ENCODE assay signal across 28 cellular contexts in the genomic region with DNA sequence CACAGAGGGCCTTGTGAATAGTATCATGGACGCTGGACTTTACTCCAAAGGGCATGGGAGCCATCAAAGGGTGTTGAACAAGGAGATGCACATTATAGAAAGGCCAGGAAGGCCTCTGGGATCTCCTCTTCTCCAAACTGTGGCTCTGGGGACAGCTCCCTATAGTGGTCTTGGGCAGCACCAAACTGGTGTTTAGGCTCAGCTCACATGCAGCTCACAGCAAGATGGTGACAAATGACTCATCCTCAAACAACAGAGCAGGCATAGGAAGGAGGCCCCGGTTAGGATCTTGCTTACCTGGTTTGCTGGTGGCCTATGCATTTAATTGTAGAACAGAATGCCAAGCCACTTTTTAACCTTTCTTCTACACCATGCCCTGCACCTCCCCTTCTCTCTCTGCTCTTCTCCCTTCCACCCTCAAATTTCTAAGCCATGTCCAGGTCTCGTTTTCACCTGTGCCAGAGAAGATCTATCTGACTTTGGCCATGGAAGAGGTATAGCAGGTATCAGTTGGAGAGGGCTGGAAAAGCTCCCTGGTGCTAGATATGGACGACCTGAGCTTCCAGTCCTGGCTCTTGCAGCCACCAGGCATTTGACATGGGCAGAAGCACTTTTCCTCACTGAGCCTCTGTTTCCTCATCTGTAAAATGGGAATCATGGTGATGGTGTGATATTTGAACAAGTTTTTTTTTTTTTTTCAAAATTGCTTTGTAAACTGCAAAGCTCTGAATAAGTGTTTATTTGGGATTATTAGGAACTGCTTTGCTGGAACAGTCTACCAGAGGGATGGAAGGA.
"Had no signal": no experiment of that assay in that cellular context is flagged by ENCODE, and none has a peak within 500 bp of the region (broad histone marks: within the 10 kb centered on the region; RNA-seq: fewer than 3 reads in every experiment).

No MANE protein-coding gene starts in this region.

- DNase-seq: activated CD4-positive, alpha-beta T cell treated with anti-CD3 and anti-CD28 coated beads, Interleukin-2, amount 50 U/mL, for 1 hour; activated CD4-positive, CD25-positive, alpha-beta regulatory T cell treated with anti-CD3 and anti-CD28 coated beads, Interleukin-2, amount 50 U/mL, for 72 hours; activated CD8-positive, alpha-beta memory T cell treated with anti-CD3 and anti-CD28 coated beads, Interleukin-2, amount 50 U/mL, for 4 hours; activated effector memory CD4-positive, alpha-beta T cell treated with Interleukin-2 at 50 U/mL for 16 hours; activated naive CD4-positive, alpha-beta T cell treated with anti-CD3 and anti-CD28 coated beads, Interleukin-2, amount 10 ng/mL, durations not matched to agents 7 days and 5 days; activated T-cell treated with anti-CD3 and anti-CD28 coated beads, Interleukin-2, amount 50 U/mL, for 4 hours; aorta; brain microvascular endothelial cell; central memory CD4-positive, alpha-beta T cell; erythroblast; foreskin melanocyte; glutamatergic neuron; hippocampal formation; left cardiac atrium; nucleus accumbens; posterior cingulate gyrus; retina; stimulated activated CD4-positive, alpha-beta T cell treated with anti-CD3 and anti-CD28 coated beads, Interleukin-12 subunit alpha, Interleukin-12 subunit beta, amount 100 ng/mL, for 4 hours; stimulated activated CD4-positive, alpha-beta T cell treated with anti-CD3 and anti-CD28 coated beads, Interleukin-1b, Interleukin-23, amount 100 ng/mL, for 48 hours; stimulated activated CD8-positive, alpha-beta memory T cell treated with anti-CD3 and anti-CD28 coated beads, Interleukin-4, amount 100 ng/mL, for 48 hours; transverse colon had no signal

- H3K36me3 Mint-ChIP-seq: activated naive CD4-positive, alpha-beta T cell treated with anti-CD3 and anti-CD28 coated beads, Interleukin-2, amount 10 ng/mL, durations not matched to agents 7 days and 5 days; mesothelial cell of epicardium; natural killer cell treated with Interleukin-12 subunit alpha and Interleukin-12 subunit beta and Interleukin-15 and Interleukin-18, amount 100 ng/mL, for 72 hours had no signal

- H3K36me3 ChIP-seq: brain microvascular endothelial cell, suprapubic skin, transverse colon, vagina had no signal

- H3K9me3 Mint-ChIP-seq: activated naive CD4-positive, alpha-beta T cell treated with anti-CD3 and anti-CD28 coated beads, Interleukin-2, amount 10 ng/mL, durations not matched to agents 7 days and 5 days; activated T-cell treated with anti-CD3 and anti-CD28 coated beads, Interleukin-2, amount 50 U/mL, for 4 hours; mesothelial cell of epicardium; natural killer cell treated with Interleukin-12 subunit alpha and Interleukin-12 subunit beta and Interleukin-15 and Interleukin-18, amount 100 ng/mL, for 72 hours; stimulated activated naive CD8-positive, alpha-beta T cell treated with anti-CD3 and anti-CD28 coated beads, Interleukin-15, Interleukin-2, amounts not matched to agents 100 ng/mL and 50 ng/mL, for 24 hours had no signal

- H3K9me3 ChIP-seq: suprapubic skin, transverse colon, vagina had no signal

- ATAC-seq: activated T-cell treated with anti-CD3 and anti-CD28 coated beads, Interleukin-2, amount 50 U/mL, for 4 hours; left cardiac atrium; natural killer cell treated with Interleukin-12 subunit alpha and Interleukin-12 subunit beta and Interleukin-15 and Interleukin-18, amount 100 ng/mL, for 72 hours had no signal

- H3K27ac ChIP-seq: brain microvascular endothelial cell, suprapubic skin, transverse colon, vagina, VCaP had no signal

- H3K27ac Mint-ChIP-seq: activated naive CD4-positive, alpha-beta T cell treated with anti-CD3 and anti-CD28 coated beads, Interleukin-2, amount 10 ng/mL, durations not matched to agents 7 days and 5 days; mesothelial cell of epicardium; natural killer cell treated with Interleukin-12 subunit alpha and Interleukin-12 subunit beta and Interleukin-15 and Interleukin-18, amount 100 ng/mL, for 72 hours; stimulated activated naive CD8-positive, alpha-beta T cell treated with anti-CD3 and anti-CD28 coated beads, Interleukin-15, Interleukin-2, amounts not matched to agents 100 ng/mL and 50 ng/mL, for 24 hours had no signal

- H3K27me3 ChIP-seq: brain microvascular endothelial cell, suprapubic skin, transverse colon, vagina had no signal

- H3K4me3 ChIP-seq: lung, suprapubic skin, transverse colon, vagina had no signal

- H3K4me3 Mint-ChIP-seq: activated naive CD4-positive, alpha-beta T cell treated with anti-CD3 and anti-CD28 coated beads, Interleukin-2, amount 10 ng/mL, durations not matched to agents 7 days and 5 days; activated T-cell treated with anti-CD3 and anti-CD28 coated beads, Interleukin-2, amount 50 U/mL, for 4 hours; mesothelial cell of epicardium; natural killer cell treated with Interleukin-12 subunit alpha and Interleukin-12 subunit beta and Interleukin-15 and Interleukin-18, amount 100 ng/mL, for 72 hours; stimulated activated naive CD8-positive, alpha-beta T cell treated with anti-CD3 and anti-CD28 coated beads, Interleukin-15, Interleukin-2, amounts not matched to agents 100 ng/mL and 50 ng/mL, for 24 hours had no signal

- H3K4me1 Mint-ChIP-seq: activated naive CD4-positive, alpha-beta T cell treated with anti-CD3 and anti-CD28 coated beads, Interleukin-2, amount 10 ng/mL, durations not matched to agents 7 days and 5 days had no signal
